1 cellular context compared by ENCODE assay signal in the genomic region with DNA sequence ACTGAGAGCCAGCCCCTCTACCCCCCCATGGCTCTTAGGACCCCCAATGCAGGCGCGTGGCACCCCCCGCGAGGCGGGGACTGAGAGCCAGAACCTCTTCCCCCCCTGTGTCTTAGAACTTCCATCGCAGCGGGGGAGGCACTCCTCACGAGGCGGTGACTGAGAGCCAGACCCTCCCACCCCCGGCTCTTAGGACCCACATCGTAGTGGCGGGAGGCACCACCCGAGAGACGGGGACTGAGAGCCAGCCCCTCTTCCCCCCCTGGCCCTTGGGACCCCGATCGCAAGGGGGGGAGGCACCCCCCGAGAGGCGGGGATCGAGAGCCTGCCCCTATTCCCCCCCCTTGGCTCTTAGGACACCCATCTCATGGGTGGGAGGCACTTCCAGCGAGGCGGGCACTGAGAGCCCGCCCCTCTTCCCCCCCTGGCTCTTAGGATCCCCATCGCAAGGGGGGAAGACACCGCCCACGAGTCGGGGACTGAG.
TF ChIP-seq lines count a peak whose summit lies in the region.

No MANE protein-coding gene starts in this region.

TF ChIP-seq in H1, 55 proteins besides CTCF, POLR2A, EP300 and RAD21 (continued from another document):
- no peak for TF ChIP-seq FOSL1 (IDR thresholded peaks at IDR 0.05; ENCODE audit: insufficient read depth, low read depth, low read length)
